In the genomic region with DNA sequence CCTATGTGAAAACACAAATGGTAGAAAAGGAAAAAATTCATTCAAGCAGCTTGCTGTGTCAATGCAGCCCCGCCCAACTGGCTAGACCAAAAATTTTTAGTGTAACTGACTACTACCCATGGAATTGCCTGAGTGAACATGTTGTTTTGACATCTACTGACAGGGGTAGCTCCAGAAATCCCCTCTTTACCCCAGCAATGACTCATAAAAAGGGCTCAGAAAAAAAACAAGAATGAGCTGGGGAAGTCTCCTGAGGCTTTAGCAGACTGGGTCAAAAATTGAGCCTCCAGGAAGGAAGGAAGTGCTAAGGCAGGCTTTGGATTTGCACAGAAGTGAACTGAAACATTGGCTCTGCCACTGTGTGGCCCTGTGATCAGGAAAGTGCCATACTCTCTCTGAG, we compare ENCODE assay signal across 9 cellular contexts. TPM values are rescaled to one million over a fixed set of nuclear protein-coding genes. Genes with fewer than 3 reads are reported as not detected.
A peak's percentile ranks its signal among the peaks of the same experiment; 100 is the strongest.
DNase-seq lines count a peak whose midpoint lies in the region; ATAC-seq, FAIRE-seq and TF ChIP-seq lines count a peak whose summit lies in the region.
"Had no signal": no experiment of that assay in that cellular context is flagged by ENCODE, and none has a peak within 500 bp of the region (broad histone marks: within the 10 kb centered on the region; RNA-seq: fewer than 3 reads in every experiment).

No MANE protein-coding gene starts in this region.

- no peak overlapping the region for H2AFZ ChIP-seq in astrocyte (ENCODE audit: low read depth, low read length)

- 84 to 87% methylated on average over 1 of the region's 1 CpG for WGBS in sigmoid colon, 2 donors
- 24 to 44% methylated on average over 1 of the region's 1 CpG for WGBS in esophagus squamous epithelium, 2 donors

- H3K4me2 ChIP-seq in astrocyte (ENCODE audit: low read length), result peak overlapping the region; percentile 8

- intact Hi-C loops in sigmoid colon (cut with DNase I), result no loop called here
- intact Hi-C loops in esophagus squamous epithelium (cut with DNase I), result no loop called here

- peaks cover 18% of the 10 kb centered on the region for H3K4me1 Mint-ChIP-seq in astrocyte (ENCODE audit: low read depth, unreplicated experiment)

- H3K27me3 ChIP-seq in astrocyte (ENCODE audit: insufficient read depth, low read length) (no peaks in the 10 kb centered on the region), sigmoid colon (no peaks in the 10 kb centered on the region), esophagus squamous epithelium (no peaks in the 10 kb centered on the region)

- H3K9me3 ChIP-seq in astrocyte (ENCODE audit: insufficient read depth, low read depth, low read length) (no peaks in the 10 kb centered on the region), sigmoid colon (no peaks in the 10 kb centered on the region), esophagus squamous epithelium (no peaks in the 10 kb centered on the region)

- ATAC-seq in GM18907 (IDR thresholded peaks at IDR 0.05; ENCODE audit: unreplicated experiment) (peak; percentile 84), HG02852 (IDR thresholded peaks at IDR 0.05; ENCODE audit: unreplicated experiment) (peak; percentile 79), left lobe of liver (no peak)

- TF ChIP-seq CTCF in astrocyte (IDR thresholded peaks at IDR 0.05; ENCODE audit: insufficient read depth, low read depth, low read length) (no peak), sigmoid colon (IDR thresholded peaks at IDR 0.05) (no peak), esophagus squamous epithelium (IDR thresholded peaks at IDR 0.05) (no peak)

- FAIRE-seq in astrocyte (lab: Jason Lieb, UNC), result peak; percentile 55

- no peaks in the 10 kb centered on the region for H3K27me3 Mint-ChIP-seq in astrocyte (ENCODE audit: low read depth, unreplicated experiment)

- H3K4me1 ChIP-seq in astrocyte (ENCODE audit: insufficient read depth, low read length) (peaks cover 8% of the 10 kb centered on the region), sigmoid colon (no peaks in the 10 kb centered on the region), esophagus squamous epithelium (peaks cover 0 to 11% (median 7%) of the 10 kb centered on the region in 3 donors)

- DNase-seq in astrocyte (ENCODE audit: low read depth) (peak; percentile 52), skeletal muscle cell (ENCODE audit: low read depth) (peak; percentile 73), sigmoid colon (no peak), esophagus squamous epithelium (lab: John Stamatoyannopoulos, UW) (no peak), OCI-M1 (lab: John Stamatoyannopoulos, UW) (no peak), left lobe of liver (ENCODE audit: low spot score) (no peak)
- DNase-seq: stimulated activated CD4-positive, alpha-beta T cell treated with anti-CD3 and anti-CD28 coated beads, Interleukin-15, amount 100 ng/mL, for 24 hours had no signal

- no peak for TF ChIP-seq EP300 in sigmoid colon (IDR thresholded peaks at IDR 0.05)

- H3K27ac Mint-ChIP-seq in astrocyte (ENCODE audit: unreplicated experiment), result peak overlapping the region; percentile 63

- H3K36me3 ChIP-seq in astrocyte (ENCODE audit: insufficient read depth, low read length) (no peaks in the 10 kb centered on the region), sigmoid colon (no peaks in the 10 kb centered on the region), esophagus squamous epithelium (no peaks in the 10 kb centered on the region)

- H3K9me3 Mint-ChIP-seq in astrocyte (ENCODE audit: unreplicated experiment), result peaks cover 2% of the 10 kb centered on the region

- H3K4me3 ChIP-seq in astrocyte (ENCODE audit: insufficient read depth, low read depth, low read length) (no peak overlapping the region), skeletal muscle cell (ENCODE audit: low read depth, low read length) (no peak overlapping the region), sigmoid colon (no peak overlapping the region), esophagus squamous epithelium (no peak overlapping the region)

- no peak for TF ChIP-seq POLR2A in sigmoid colon (IDR thresholded peaks at IDR 0.05)
- TF ChIP-seq POLR2A in esophagus squamous epithelium (IDR thresholded peaks at IDR 0.05), result no peak

- H3K36me3 Mint-ChIP-seq in astrocyte (ENCODE audit: low read depth, unreplicated experiment), result no peaks in the 10 kb centered on the region

- H3K27ac ChIP-seq in astrocyte (ENCODE audit: low read depth, low read length) (no peak overlapping the region), sigmoid colon (no peak overlapping the region), esophagus squamous epithelium (no peak overlapping the region)

- H3K79me2 ChIP-seq in astrocyte (ENCODE audit: insufficient read depth, low read length), result no peaks in the 10 kb centered on the region

- H3K4me3 Mint-ChIP-seq in astrocyte (ENCODE audit: unreplicated experiment), result no peak overlapping the region

- H4K20me1 ChIP-seq in astrocyte (ENCODE audit: insufficient read depth, low read length), result no peaks in the 10 kb centered on the region

- H3K9ac ChIP-seq in astrocyte (ENCODE audit: low read length), result no peak overlapping the region

RNA-seq across cellular contexts. Expression of a gene that starts 24.4 kb away (rescaled TPM):
- total RNA-seq in astrocyte, result 6.8 and 8.3 TPM in 2 replicates
- 10 to 100 TPM; 20.5 to 54.1 (median 33.9) TPM for total RNA-seq in sigmoid colon
- 10 to 100 TPM in 1 of 3 donors, 1 to 10 TPM in 2; 4.8 to 12.5 (median 9.3) TPM for polyA plus RNA-seq in sigmoid colon
- 10 to 100 TPM in 1 of 4 donors, 1 to 10 TPM in 3; 6.0 to 18.1 (median 9.3) TPM for total RNA-seq in esophagus squamous epithelium
- 72.2 TPM for total RNA-seq in left lobe of liver

Comparison
In these comparisons a context has a peak if more than half of its experiments do, and no peak if none do; other contexts are left out.
1. DNase-seq: peak in astrocyte (single experiment) and skeletal muscle cell (single experiment); none in sigmoid colon (single experiment), esophagus squamous epithelium (single experiment), OCI-M1 (single experiment) and left lobe of liver (single experiment).